In the genomic region with DNA sequence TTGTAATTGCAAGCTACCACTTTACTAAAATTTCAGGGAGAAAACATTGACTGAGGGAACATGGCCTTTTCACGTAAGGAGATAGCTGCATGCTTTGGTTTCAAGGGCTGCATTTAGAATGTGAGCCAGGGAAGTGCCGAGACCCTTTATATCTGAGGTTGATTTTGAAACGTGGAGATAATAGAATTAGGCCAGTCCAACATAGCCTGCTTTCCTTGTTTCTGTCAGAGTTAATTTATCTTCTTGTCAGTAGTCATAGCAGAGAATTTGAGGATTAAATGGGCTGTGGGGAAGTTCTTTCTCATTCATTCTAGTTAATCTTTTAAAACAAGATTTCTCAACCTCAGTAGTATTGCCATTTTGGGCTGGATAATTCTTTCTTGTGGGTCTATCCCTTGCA, we compare ENCODE assay signal across 20 cellular contexts. TPM values are rescaled to one million over a fixed set of nuclear protein-coding genes. Genes with fewer than 3 reads are reported as not detected.
A peak's percentile ranks its signal among the peaks of the same experiment; 100 is the strongest.
DNase-seq lines count a peak whose midpoint lies in the region; ATAC-seq and TF ChIP-seq lines count a peak whose summit lies in the region.
"Had no signal": no experiment of that assay in that cellular context is flagged by ENCODE, and none has a peak within 500 bp of the region (broad histone marks: within the 10 kb centered on the region; RNA-seq: fewer than 3 reads in every experiment).

No MANE protein-coding gene starts in this region.

- CTCF ChIA-PET in activated CD8-positive, alpha-beta memory T cell treated with anti-CD3 and anti-CD28 coated beads, Interleukin-2, amount 10 ng/mL, durations not matched to agents 7 days and 5 days (lab: Charles Lee), result interaction anchor here (0.9 to 1.2 kb wide), 3 partner anchors 17 to 52 kb away, joined by 3 to 8 read pairs (median 4); a partner anchor contains a TSS

- H3K27me3 ChIP-seq in tibial artery (no peaks in the 10 kb centered on the region), gastrocnemius medialis (no peaks in the 10 kb centered on the region)

- in situ Hi-C loops in gastrocnemius medialis (cut with MboI; ENCODE audit: low sequenced_read_pairs in 4 of 4), result loop anchor here (5.0 to 10.0 kb wide), 4 partner anchors 52 to 152 kb away; a partner anchor contains a TSS

- H3K27ac Mint-ChIP-seq in chondrocyte (ENCODE audit: unreplicated experiment), result peak overlapping the region; percentile 77
- H3K27ac Mint-ChIP-seq in effector memory CD8-positive, alpha-beta T cell, result no peak overlapping the region
- no peak overlapping the region for H3K27ac Mint-ChIP-seq in activated CD8-positive, alpha-beta memory T cell treated with anti-CD3 and anti-CD28 coated beads, Interleukin-2, amount 10 ng/mL, durations not matched to agents 7 days and 5 days
- H3K27ac Mint-ChIP-seq: CD4-positive, alpha-beta memory T cell; GM23338; H9 had no signal

- TF ChIP-seq CTCF in VCaP (conservative IDR thresholded peaks at IDR 0.05) (no peak), chondrocyte (IDR thresholded peaks at IDR 0.05) (no peak), tibial artery (IDR thresholded peaks at IDR 0.05) (no peak), gastrocnemius medialis (IDR thresholded peaks at IDR 0.05 in 4 of 5, conservative IDR thresholded peaks at IDR 0.05 in 1 of 5) (no peak)

- peaks cover 0 to 32% (median 0%) of the 10 kb centered on the region in 4 donors for H3K4me1 ChIP-seq in tibial artery
- no peaks in the 10 kb centered on the region for H3K4me1 ChIP-seq in gastrocnemius medialis
- H3K4me1 ChIP-seq: A549 had no signal

- peak; percentile 40 for DNase-seq in SK-N-DZ (ENCODE audit: low spot score)
- DNase-seq in chondrocyte (ENCODE audit: low spot score), result no peak
- DNase-seq in tibial artery, result no peak
- DNase-seq in effector memory CD8-positive, alpha-beta T cell, result no peak
- DNase-seq in activated CD8-positive, alpha-beta memory T cell treated with anti-CD3 and anti-CD28 coated beads, Interleukin-2, amount 10 ng/mL, durations not matched to agents 7 days and 5 days, result no peak
- no peak for DNase-seq in gastrocnemius medialis
- no peak for DNase-seq in SHP77 (lab: John Stamatoyannopoulos, UW)
- DNase-seq: 8988T; ACHN; AML-193; C1 segment of cervical spinal cord; Calu3; CD4-positive, alpha-beta memory T cell; COR-L47; DND-41; H9 had no signal

- no peaks in the 10 kb centered on the region for H3K9me3 Mint-ChIP-seq in chondrocyte (ENCODE audit: low read depth)
- no peaks in the 10 kb centered on the region for H3K9me3 Mint-ChIP-seq in effector memory CD8-positive, alpha-beta T cell
- H3K9me3 Mint-ChIP-seq in activated CD8-positive, alpha-beta memory T cell treated with anti-CD3 and anti-CD28 coated beads, Interleukin-2, amount 10 ng/mL, durations not matched to agents 7 days and 5 days (ENCODE audit: low read depth), result no peaks in the 10 kb centered on the region
- H3K9me3 Mint-ChIP-seq: CD4-positive, alpha-beta memory T cell; GM23338; H9 had no signal

- H3K9me3 ChIP-seq in tibial artery (no peaks in the 10 kb centered on the region), gastrocnemius medialis (no peaks in the 10 kb centered on the region)
- H3K9me3 ChIP-seq: A549 had no signal

- H3K4me3 ChIP-seq in tibial artery (no peak overlapping the region), gastrocnemius medialis (no peak overlapping the region)
- H3K4me3 ChIP-seq: A549, GM23338 had no signal

- no peak for ATAC-seq in effector memory CD8-positive, alpha-beta T cell (replicated peaks)
- ATAC-seq in activated CD8-positive, alpha-beta memory T cell treated with anti-CD3 and anti-CD28 coated beads, Interleukin-2, amount 10 ng/mL, durations not matched to agents 7 days and 5 days, result no peak
- no peak for ATAC-seq in gastrocnemius medialis
- ATAC-seq: A549, GM23338, HCT116 had no signal

- H3K4me1 Mint-ChIP-seq in chondrocyte (ENCODE audit: low read depth), result peaks cover 14% of the 10 kb centered on the region
- peaks cover 3 to 8% of the 10 kb centered on the region in 2 donors for H3K4me1 Mint-ChIP-seq in effector memory CD8-positive, alpha-beta T cell (ENCODE audit: low read depth in 2 of 2)
- no peaks in the 10 kb centered on the region for H3K4me1 Mint-ChIP-seq in activated CD8-positive, alpha-beta memory T cell treated with anti-CD3 and anti-CD28 coated beads, Interleukin-2, amount 10 ng/mL, durations not matched to agents 7 days and 5 days
- H3K4me1 Mint-ChIP-seq: GM23338, H9 had no signal

- intact Hi-C loops in tibial artery (cut with DNase I; ENCODE audit: low total_unique reads) (loop anchor here (10.0 kb wide), 1 partner anchor 52 kb away; a partner anchor contains a TSS), gastrocnemius medialis (cut with DNase I; ENCODE audit: low total_unique reads) (loop anchor here (5.0 kb wide), 1 partner anchor 99 kb away; no protein-coding TSS in a partner anchor)

- no peaks in the 10 kb centered on the region for H3K27me3 Mint-ChIP-seq in chondrocyte (ENCODE audit: low read depth)
- no peaks in the 10 kb centered on the region for H3K27me3 Mint-ChIP-seq in effector memory CD8-positive, alpha-beta T cell
- no peaks in the 10 kb centered on the region for H3K27me3 Mint-ChIP-seq in activated CD8-positive, alpha-beta memory T cell treated with anti-CD3 and anti-CD28 coated beads, Interleukin-2, amount 10 ng/mL, durations not matched to agents 7 days and 5 days
- H3K27me3 Mint-ChIP-seq: CD4-positive, alpha-beta memory T cell had no signal

- no peak for TF ChIP-seq POLR2A in gastrocnemius medialis (IDR thresholded peaks at IDR 0.05)

- H3K36me3 Mint-ChIP-seq in chondrocyte (ENCODE audit: low read depth), result peaks cover 25% of the 10 kb centered on the region
- peaks cover 70% of the 10 kb centered on the region for H3K36me3 Mint-ChIP-seq in effector memory CD8-positive, alpha-beta T cell (ENCODE audit: insufficient read depth)
- peaks cover 33% of the 10 kb centered on the region for H3K36me3 Mint-ChIP-seq in activated CD8-positive, alpha-beta memory T cell treated with anti-CD3 and anti-CD28 coated beads, Interleukin-2, amount 10 ng/mL, durations not matched to agents 7 days and 5 days

- no peak overlapping the region for H3K4me3 Mint-ChIP-seq in chondrocyte (ENCODE audit: unreplicated experiment)
- no peak overlapping the region for H3K4me3 Mint-ChIP-seq in effector memory CD8-positive, alpha-beta T cell
- H3K4me3 Mint-ChIP-seq in activated CD8-positive, alpha-beta memory T cell treated with anti-CD3 and anti-CD28 coated beads, Interleukin-2, amount 10 ng/mL, durations not matched to agents 7 days and 5 days, result no peak overlapping the region
- H3K4me3 Mint-ChIP-seq: CD4-positive, alpha-beta memory T cell; GM23338; H9 had no signal

- H3K36me3 ChIP-seq in tibial artery (peaks cover 42 to 78% (median 47%) of the 10 kb centered on the region in 3 donors), gastrocnemius medialis (peaks cover 3 to 77% of the 10 kb centered on the region in 2 donors)

- H3K27ac ChIP-seq in VCaP, result peak overlapping the region; percentile 87
- peak overlapping the region; percentile 66 to 78 for H3K27ac ChIP-seq in tibial artery
- H3K27ac ChIP-seq in gastrocnemius medialis, result no peak overlapping the region
- H3K27ac ChIP-seq: A549 had no signal

RNA-seq across cellular contexts. Expression of a gene that starts 12.2 kb away (rescaled TPM):
- polyA plus RNA-seq in SK-N-DZ (2014; cell fraction: cytosol; rRNA removed), result 30.0 and 51.0 TPM in 2 replicates
- polyA plus RNA-seq in SK-N-DZ (2014; cell fraction: nucleus; rRNA removed), result 23.9 and 30.8 TPM in 2 replicates
- total RNA-seq in chondrocyte (20.1 to 26.5 TPM (median 25.5 TPM) in 3 replicates), gastrocnemius medialis (10 to 100 TPM; 27.5 to 44.1 (median 42.0) TPM)
- 10 to 100 TPM; 32.5 to 35.4 TPM for total RNA-seq in activated CD8-positive, alpha-beta memory T cell treated with anti-CD3 and anti-CD28 coated beads, Interleukin-2, amount 10 ng/mL, durations not matched to agents 7 days and 5 days

RNA-seq across cellular contexts. Expression of a gene that starts 49.6 kb away (rescaled TPM):
- 8.4 and 13.8 TPM in 2 replicates for polyA plus RNA-seq in SK-N-DZ (2014; cell fraction: cytosol; rRNA removed)
- 6.5 and 12.0 TPM in 2 replicates for polyA plus RNA-seq in SK-N-DZ (2014; cell fraction: nucleus; rRNA removed)
- total RNA-seq in chondrocyte (1.9 to 33.4 TPM (median 31.9 TPM) in 3 replicates), gastrocnemius medialis (100 to 1,000 TPM in 1 of 4 donors, 10 to 100 TPM in 3; 22.4 to 220 (median 78.4) TPM)
- under 1 TPM; 0.19 to 0.79 TPM for total RNA-seq in activated CD8-positive, alpha-beta memory T cell treated with anti-CD3 and anti-CD28 coated beads, Interleukin-2, amount 10 ng/mL, durations not matched to agents 7 days and 5 days
- polyA plus RNA-seq: CD4-positive, alpha-beta memory T cell had no signal

Comparison
In these comparisons a context has a peak if more than half of its experiments do, and no peak if none do; other contexts are left out.
1. H3K27ac ChIP-seq: peak in VCaP (single experiment) and tibial artery (2 of 2); none in gastrocnemius medialis (0 of 4).